1 cellular context compared by ENCODE assay signal in the genomic region with DNA sequence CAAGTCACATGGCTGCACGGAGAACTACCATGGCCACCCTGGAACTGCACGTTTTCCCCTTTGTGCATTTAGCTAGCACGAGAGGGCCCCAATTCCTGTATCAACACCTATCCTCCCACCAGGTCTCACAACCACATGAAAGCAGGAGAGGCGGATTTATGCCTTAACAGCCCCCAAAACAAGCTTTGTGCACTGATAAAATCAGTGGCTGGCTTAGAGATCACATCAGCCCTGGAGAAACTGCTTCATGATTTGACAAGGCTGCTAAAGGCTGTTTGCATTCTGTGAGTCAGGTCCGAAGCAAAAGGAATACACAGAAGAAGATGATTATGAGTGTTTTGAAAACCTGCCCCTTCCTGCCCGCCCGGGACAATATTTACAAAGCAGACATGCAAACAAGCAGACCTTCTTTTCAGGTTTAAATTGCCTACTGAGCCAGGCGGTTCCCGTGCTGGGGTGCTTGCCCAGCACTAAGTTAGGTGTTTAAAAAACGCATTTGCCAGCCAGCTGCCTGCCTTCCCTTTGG.
A peak's percentile ranks its signal among the peaks of the same experiment; 100 is the strongest.
TF ChIP-seq lines count a peak whose summit lies in the region.

No MANE protein-coding gene starts in this region.

TF ChIP-seq in HepG2, 621 proteins besides CTCF, POLR2A, EP300 and RAD21 (continued from another document and continues in another):
- TF ChIP-seq ZNF280D (CRISPR knock-in tag; IDR thresholded peaks at IDR 0.05) = no peak
- peak; percentile 78 for TF ChIP-seq HHEX (CRISPR knock-in tag; IDR thresholded peaks at IDR 0.05)
- no peak for TF ChIP-seq SP140L (CRISPR knock-in tag; IDR thresholded peaks at IDR 0.05; ENCODE audit: borderline replicate concordance)
- TF ChIP-seq ZBTB38 (CRISPR knock-in tag; IDR thresholded peaks at IDR 0.05) = no peak
- TF ChIP-seq ZBTB34 (CRISPR knock-in tag; IDR thresholded peaks at IDR 0.05) = no peak
- TF ChIP-seq ZNF460 (CRISPR knock-in tag; IDR thresholded peaks at IDR 0.05; ENCODE audit: borderline replicate concordance) = no peak
- TF ChIP-seq ZNF792 (CRISPR knock-in tag; IDR thresholded peaks at IDR 0.05) = peak; percentile 72
- no peak for TF ChIP-seq ZNF564 (CRISPR knock-in tag; IDR thresholded peaks at IDR 0.05)
- peak; percentile 94 for TF ChIP-seq SALL1 (CRISPR knock-in tag; IDR thresholded peaks at IDR 0.05)
- TF ChIP-seq TAF1 (CRISPR knock-in tag; IDR thresholded peaks at IDR 0.05) = peak; percentile 15; the same call in 1 of the 2 replicates
- no peak for TF ChIP-seq ASH2L (IDR thresholded peaks at IDR 0.05; ENCODE audit: insufficient read length, low read depth, low read length)
- TF ChIP-seq STAG1 (CRISPR knock-in tag; IDR thresholded peaks at IDR 0.05) = peak; percentile 20; the same call in 1 of the 2 replicates
- TF ChIP-seq ZNF781 (CRISPR knock-in tag; IDR thresholded peaks at IDR 0.05; ENCODE audit: borderline replicate concordance, not compliant biosample characterization) = peak; percentile 85
- TF ChIP-seq, protein P1, sequence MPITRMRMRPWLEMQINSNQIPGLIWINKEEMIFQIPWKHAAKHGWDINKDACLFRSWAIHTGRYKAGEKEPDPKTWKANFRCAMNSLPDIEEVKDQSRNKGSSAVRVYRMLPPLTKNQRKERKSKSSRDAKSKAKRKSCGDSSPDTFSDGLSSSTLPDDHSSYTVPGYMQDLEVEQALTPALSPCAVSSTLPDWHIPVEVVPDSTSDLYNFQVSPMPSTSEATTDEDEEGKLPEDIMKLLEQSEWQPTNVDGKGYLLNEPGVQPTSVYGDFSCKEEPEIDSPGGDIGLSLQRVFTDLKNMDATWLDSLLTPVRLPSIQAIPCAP (CRISPR knock-in tag; IDR thresholded peaks at IDR 0.05; ENCODE audit: low read depth) = no peak
- no peak for TF ChIP-seq ZNF850 (CRISPR knock-in tag; conservative IDR thresholded peaks at IDR 0.05)
- TF ChIP-seq, protein P2, sequence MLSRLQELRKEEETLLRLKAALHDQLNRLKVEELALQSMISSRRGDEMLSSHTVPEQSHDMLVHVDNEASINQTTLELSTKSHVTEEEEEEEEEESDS (CRISPR knock-in tag; IDR thresholded peaks at IDR 0.05; ENCODE audit: borderline replicate concordance) = no peak; the same call in 1 of the 2 replicates
- TF ChIP-seq MEIS2 (CRISPR knock-in tag; IDR thresholded peaks at IDR 0.05) = 0 out of 2 replicates have a peak, but pooled peaks have one; percentile 30
- no peak for TF ChIP-seq EEA1 (CRISPR knock-in tag; IDR thresholded peaks at IDR 0.05; ENCODE audit: borderline replicate concordance)
- TF ChIP-seq IRF2 (CRISPR knock-in tag; IDR thresholded peaks at IDR 0.05) = 0 out of 2 replicates have a peak, but pooled peaks have one; percentile 48
- no peak for TF ChIP-seq ZBTB49 (CRISPR knock-in tag; IDR thresholded peaks at IDR 0.05; ENCODE audit: borderline replicate concordance)
- no peak for TF ChIP-seq STAT5B (CRISPR knock-in tag; IDR thresholded peaks at IDR 0.05)
- no peak for TF ChIP-seq ZNF274 (CRISPR knock-in tag; IDR thresholded peaks at IDR 0.05)
- TF ChIP-seq ZMYM2 (CRISPR knock-in tag; IDR thresholded peaks at IDR 0.05) = no peak
- TF ChIP-seq, protein P3, sequence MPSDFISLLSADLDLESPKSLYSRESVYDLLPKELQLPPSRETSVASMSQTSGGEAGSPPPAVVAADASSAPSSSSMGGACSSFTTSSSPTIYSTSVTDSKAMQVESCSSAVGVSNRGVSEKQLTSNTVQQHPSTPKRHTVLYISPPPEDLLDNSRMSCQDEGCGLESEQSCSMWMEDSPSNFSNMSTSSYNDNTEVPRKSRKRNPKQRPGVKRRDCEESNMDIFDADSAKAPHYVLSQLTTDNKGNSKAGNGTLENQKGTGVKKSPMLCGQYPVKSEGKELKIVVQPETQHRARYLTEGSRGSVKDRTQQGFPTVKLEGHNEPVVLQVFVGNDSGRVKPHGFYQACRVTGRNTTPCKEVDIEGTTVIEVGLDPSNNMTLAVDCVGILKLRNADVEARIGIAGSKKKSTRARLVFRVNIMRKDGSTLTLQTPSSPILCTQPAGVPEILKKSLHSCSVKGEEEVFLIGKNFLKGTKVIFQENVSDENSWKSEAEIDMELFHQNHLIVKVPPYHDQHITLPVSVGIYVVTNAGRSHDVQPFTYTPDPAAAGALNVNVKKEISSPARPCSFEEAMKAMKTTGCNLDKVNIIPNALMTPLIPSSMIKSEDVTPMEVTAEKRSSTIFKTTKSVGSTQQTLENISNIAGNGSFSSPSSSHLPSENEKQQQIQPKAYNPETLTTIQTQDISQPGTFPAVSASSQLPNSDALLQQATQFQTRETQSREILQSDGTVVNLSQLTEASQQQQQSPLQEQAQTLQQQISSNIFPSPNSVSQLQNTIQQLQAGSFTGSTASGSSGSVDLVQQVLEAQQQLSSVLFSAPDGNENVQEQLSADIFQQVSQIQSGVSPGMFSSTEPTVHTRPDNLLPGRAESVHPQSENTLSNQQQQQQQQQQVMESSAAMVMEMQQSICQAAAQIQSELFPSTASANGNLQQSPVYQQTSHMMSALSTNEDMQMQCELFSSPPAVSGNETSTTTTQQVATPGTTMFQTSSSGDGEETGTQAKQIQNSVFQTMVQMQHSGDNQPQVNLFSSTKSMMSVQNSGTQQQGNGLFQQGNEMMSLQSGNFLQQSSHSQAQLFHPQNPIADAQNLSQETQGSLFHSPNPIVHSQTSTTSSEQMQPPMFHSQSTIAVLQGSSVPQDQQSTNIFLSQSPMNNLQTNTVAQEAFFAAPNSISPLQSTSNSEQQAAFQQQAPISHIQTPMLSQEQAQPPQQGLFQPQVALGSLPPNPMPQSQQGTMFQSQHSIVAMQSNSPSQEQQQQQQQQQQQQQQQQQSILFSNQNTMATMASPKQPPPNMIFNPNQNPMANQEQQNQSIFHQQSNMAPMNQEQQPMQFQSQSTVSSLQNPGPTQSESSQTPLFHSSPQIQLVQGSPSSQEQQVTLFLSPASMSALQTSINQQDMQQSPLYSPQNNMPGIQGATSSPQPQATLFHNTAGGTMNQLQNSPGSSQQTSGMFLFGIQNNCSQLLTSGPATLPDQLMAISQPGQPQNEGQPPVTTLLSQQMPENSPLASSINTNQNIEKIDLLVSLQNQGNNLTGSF (CRISPR knock-in tag; IDR thresholded peaks at IDR 0.05) = no peak
- TF ChIP-seq ZEB1 (IDR thresholded peaks at IDR 0.05; ENCODE audit: insufficient replicate concordance, low read depth) = no peak
- peak; percentile 30; the same call in 1 of the 2 replicates for TF ChIP-seq PHF8 (CRISPR knock-in tag; IDR thresholded peaks at IDR 0.05)
- no peak for TF ChIP-seq FOXP1 (IDR thresholded peaks at IDR 0.05)
- peak; percentile 91 for TF ChIP-seq FOXP1 (CRISPR knock-in tag; IDR thresholded peaks at IDR 0.05)
- TF ChIP-seq ZNF501 (CRISPR knock-in tag; IDR thresholded peaks at IDR 0.05) = peak; percentile 52; the same call in 1 of the 2 replicates
- TF ChIP-seq NPAS2 (CRISPR knock-in tag; IDR thresholded peaks at IDR 0.05; ENCODE audit: borderline replicate concordance) = no peak
- no peak for TF ChIP-seq NR0B2 (CRISPR knock-in tag; IDR thresholded peaks at IDR 0.05)
- no peak for TF ChIP-seq NFYC (CRISPR knock-in tag; IDR thresholded peaks at IDR 0.05)
- TF ChIP-seq ERF (CRISPR knock-in tag; IDR thresholded peaks at IDR 0.05) = peak; percentile 52; the same call in 1 of the 2 replicates
- TF ChIP-seq GATA4 (IDR thresholded peaks at IDR 0.05; ENCODE audit: borderline replicate concordance, low read depth) = peak; percentile 90
- TF ChIP-seq ZNF263 (CRISPR knock-in tag; IDR thresholded peaks at IDR 0.05) = no peak
- TF ChIP-seq NFRKB (IDR thresholded peaks at IDR 0.05) = no peak
- no peak for TF ChIP-seq SRSF1 (optimal IDR thresholded peaks at IDR 0.05; ENCODE audit: low read depth, low read length)
- no peak; the same call in 1 of the 2 replicates for TF ChIP-seq ARID4A (CRISPR knock-in tag; IDR thresholded peaks at IDR 0.05; ENCODE audit: borderline replicate concordance)
- TF ChIP-seq ZNF121 (CRISPR knock-in tag; IDR thresholded peaks at IDR 0.05) = no peak
- no peak for TF ChIP-seq ZNF496 (CRISPR knock-in tag; IDR thresholded peaks at IDR 0.05; ENCODE audit: insufficient replicate concordance)
- TF ChIP-seq ZNF746 (CRISPR knock-in tag; IDR thresholded peaks at IDR 0.05) = peak; percentile 36; the same call in 1 of the 2 replicates
- no peak for TF ChIP-seq ZNF24 (IDR thresholded peaks at IDR 0.05)
- no peak; the same call in 1 of the 2 replicates for TF ChIP-seq BRD4 (CRISPR knock-in tag; IDR thresholded peaks at IDR 0.05)
